8 cellular contexts compared by ENCODE assay signal in the genomic region with DNA sequence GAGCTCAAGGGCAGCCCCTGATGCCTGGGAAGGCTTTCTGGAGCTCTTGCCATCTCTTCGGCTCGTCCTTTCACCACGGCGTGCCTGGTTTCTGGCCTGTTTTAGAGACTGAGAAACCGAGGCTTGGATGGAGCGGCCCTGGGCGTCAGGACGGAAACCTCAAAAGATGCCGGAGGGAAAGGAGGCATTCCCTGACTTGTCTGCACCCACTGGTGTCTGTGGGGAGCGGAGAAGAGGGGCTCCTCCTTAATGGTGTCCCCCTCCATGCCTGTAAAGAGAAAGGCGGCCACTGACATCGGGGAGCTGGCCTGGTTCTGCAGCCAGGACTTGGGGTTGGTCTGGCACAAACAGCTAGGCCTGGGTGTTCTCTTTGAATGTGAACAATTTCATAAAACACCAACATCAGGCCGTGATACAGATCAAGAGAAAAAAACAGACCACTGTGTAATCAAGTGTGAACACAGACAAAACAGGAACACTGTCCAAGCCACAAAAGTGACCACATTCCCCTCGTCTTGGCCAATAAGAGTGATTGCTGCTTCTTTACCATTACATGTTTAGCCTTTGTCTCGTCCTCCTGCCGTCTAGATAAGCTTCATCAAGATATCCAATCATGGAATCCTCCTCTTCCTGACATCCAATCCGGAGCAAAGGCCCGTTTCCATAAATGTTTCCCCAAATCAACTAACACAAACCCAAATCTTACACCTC. TPM values are rescaled to one million over a fixed set of nuclear protein-coding genes. Genes with fewer than 3 reads are reported as not detected.
DNase-seq lines count a peak whose midpoint lies in the region; ATAC-seq and TF ChIP-seq lines count a peak whose summit lies in the region.

No MANE protein-coding gene starts in this region.

- H3K9ac ChIP-seq in adipocyte (ENCODE audit: low read length) = peak overlapping the region; percentile 88

- H3K36me3 ChIP-seq in adipocyte (ENCODE audit: control insufficient read depth, insufficient read depth, low read length, severe bottlenecking) (no peaks in the 10 kb centered on the region), thyroid gland (no peaks in the 10 kb centered on the region)

- WGBS in thyroid gland, 2 donors = 70 to 75% methylated on average over 12 to 14 of the region's 18 CpGs

- TF ChIP-seq POLR2A in thyroid gland (IDR thresholded peaks at IDR 0.05) = no peak

- ATAC-seq in GM19372 (IDR thresholded peaks at IDR 0.05; ENCODE audit: low read depth, unreplicated experiment) = peak; percentile 8

- H3K4me3 ChIP-seq in adipocyte (ENCODE audit: low read length) (peak overlapping the region; percentile 79), thyroid gland (replicated peaks in 1 of 3) (peak overlapping the region in 2 of 3 donors; percentile 31 to 39)

- no peak for TF ChIP-seq CTCF in thyroid gland (IDR thresholded peaks at IDR 0.05)

- H3K27me3 ChIP-seq in adipocyte (replicated peaks; ENCODE audit: control insufficient read depth, insufficient read depth, low read length) = peaks cover 13% of the 10 kb centered on the region
- no peaks in the 10 kb centered on the region for H3K27me3 ChIP-seq in layer of hippocampus (ENCODE audit: control insufficient read depth, insufficient read depth, low read length)
- no peaks in the 10 kb centered on the region for H3K27me3 ChIP-seq in thyroid gland

- H3K4me1 ChIP-seq in adipocyte (ENCODE audit: control insufficient read depth, insufficient read depth, low read length) = peaks cover 21% of the 10 kb centered on the region
- H3K4me1 ChIP-seq in thyroid gland = peaks cover 24% of the 10 kb centered on the region in 2 donors

- H3K9me3 ChIP-seq in adipocyte (ENCODE audit: control insufficient read depth, low read length) (no peaks in the 10 kb centered on the region), thyroid gland (no peaks in the 10 kb centered on the region)

- H3K27ac ChIP-seq in layer of hippocampus (ENCODE audit: low read depth, low read length) (peak overlapping the region; percentile 88), thyroid gland (peak overlapping the region; percentile 84 to 88 (median 84))

- peak in 66 of 76 experiments; percentile 7 to 83 (median 54) for DNase-seq in HUDEP-2 (lab: John Stamatoyannopoulos, UW; ENCODE audit: unreplicated experiment in 76 of 76)
- DNase-seq in adipocyte (ENCODE audit: low read depth) = no peak
- DNase-seq in thyroid gland = no peak
- no peak for DNase-seq in dedifferentiated amniotic fluid mesenchymal stem cell (ENCODE audit: extremely low spot score)
- no peak for DNase-seq in NCI-H2196 treated with DMSO at 0.1 percent for 48 hours (lab: John Stamatoyannopoulos, UW; ENCODE audit: unreplicated experiment)
- DNase-seq in NCI-H1105 treated with DMSO at 0.1 percent for 48 hours (lab: John Stamatoyannopoulos, UW) = no peak

- intact Hi-C loops in thyroid gland (cut with DNase I) = no loop called here

RNA-seq across cellular contexts. Expression of a gene that starts 0.6 kb away (rescaled TPM):
- 10 to 100 TPM; 33.4 to 52.0 (median 41.0) TPM for total RNA-seq in thyroid gland

RNA-seq across cellular contexts. Expression of a gene that starts 35.7 kb away (rescaled TPM):
- 1 to 10 TPM; 2.9 to 9.0 (median 6.8) TPM for total RNA-seq in thyroid gland

RNA-seq across cellular contexts. Expression of a gene that starts 45.4 kb away (rescaled TPM):
- 10 to 100 TPM in 1 of 4 donors, 1 to 10 TPM in 3; 2.8 to 15.3 (median 5.8) TPM for total RNA-seq in thyroid gland

Comparison
In these comparisons a context has a peak if more than half of its experiments do, and no peak if none do; other contexts are left out.
1. DNase-seq: peak in HUDEP-2 (66 of 76); none in adipocyte (single experiment), thyroid gland (0 of 2), dedifferentiated amniotic fluid mesenchymal stem cell (single experiment), NCI-H2196 treated with DMSO at 0.1 percent for 48 hours (single experiment) and NCI-H1105 treated with DMSO at 0.1 percent for 48 hours (single experiment).